ENCODE assay signal across 1 cellular context in the genomic region with DNA sequence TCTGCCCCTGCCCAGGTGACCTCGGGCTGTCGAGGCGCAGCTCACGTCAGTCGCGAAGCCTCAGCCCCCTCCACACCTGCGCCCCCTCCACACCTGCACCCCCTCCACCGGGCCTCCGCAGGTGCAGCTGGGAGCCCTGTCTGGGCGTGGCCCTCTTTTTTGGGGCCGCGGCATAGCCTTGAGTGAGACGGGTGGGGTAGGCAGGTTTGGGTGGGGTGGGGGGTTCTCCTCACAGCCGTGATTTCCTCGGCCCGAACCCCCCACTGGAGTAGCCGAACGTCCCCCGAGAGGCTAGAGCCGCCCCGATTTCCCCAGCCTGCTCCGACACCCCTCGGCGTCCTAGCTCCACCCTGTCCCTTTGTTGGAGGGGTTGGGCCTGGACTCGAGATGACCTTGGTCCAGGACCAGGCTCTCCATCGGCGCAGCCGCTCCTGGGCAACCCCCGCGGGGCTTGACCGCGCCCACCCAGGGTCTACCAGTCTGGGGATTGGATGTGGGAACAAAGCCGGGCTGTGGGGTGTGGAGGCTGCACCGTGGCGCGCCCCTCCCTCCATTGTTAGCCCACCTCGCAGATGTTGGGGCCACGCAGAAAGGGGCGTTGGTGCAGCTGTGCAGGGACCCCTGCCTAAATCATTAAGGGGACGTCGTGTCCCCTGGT.
TF ChIP-seq lines count a peak whose summit lies in the region.

No MANE protein-coding gene starts in this region.

TF ChIP-seq in endothelial cell of umbilical vein, 7 proteins besides CTCF, POLR2A, EP300 and RAD21 (continued from another document):
- no peak for TF ChIP-seq JUN (IDR thresholded peaks at IDR 0.05; ENCODE audit: borderline replicate concordance, insufficient read depth, insufficient read length, low read depth)
